In the genomic region with DNA sequence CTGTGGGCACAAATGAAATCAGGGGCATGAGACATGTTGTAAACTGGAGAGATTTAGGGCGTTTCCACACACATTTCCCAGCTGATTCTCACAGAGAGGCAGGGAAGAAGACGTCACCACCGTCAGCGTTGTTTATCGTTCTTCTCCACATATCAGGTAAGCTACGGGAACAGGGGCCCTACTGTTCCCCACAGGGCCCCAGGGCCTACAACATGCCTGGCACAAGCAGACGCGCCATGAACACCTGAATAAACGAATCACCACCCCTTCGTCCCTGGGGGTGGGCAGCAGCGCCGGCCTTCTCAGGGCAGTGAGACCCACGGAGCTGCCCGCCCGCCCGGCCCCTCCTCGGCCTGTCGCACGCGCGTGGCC, we compare ENCODE assay signal across 1 cellular context.
TF ChIP-seq lines count a peak whose summit lies in the region.

No MANE protein-coding gene starts in this region.

TF ChIP-seq in GM12878, 131 proteins besides CTCF, POLR2A, EP300 and RAD21 (continued from another document):
- TF ChIP-seq STAT3 (IDR thresholded peaks at IDR 0.05; ENCODE audit: low read depth, low read length) (no peak), RBBP5 (conservative IDR thresholded peaks at IDR 0.05) (no peak), CHD2 (IDR thresholded peaks at IDR 0.05; ENCODE audit: borderline replicate concordance, low read depth, low read length) (no peak), HDAC6 (IDR thresholded peaks at IDR 0.05; ENCODE audit: unreplicated experiment) (no peak), IKZF2 (IDR thresholded peaks at IDR 0.05) (no peak), SUZ12 (IDR thresholded peaks at IDR 0.05; ENCODE audit: unreplicated experiment) (no peak)
